In the genomic region with DNA sequence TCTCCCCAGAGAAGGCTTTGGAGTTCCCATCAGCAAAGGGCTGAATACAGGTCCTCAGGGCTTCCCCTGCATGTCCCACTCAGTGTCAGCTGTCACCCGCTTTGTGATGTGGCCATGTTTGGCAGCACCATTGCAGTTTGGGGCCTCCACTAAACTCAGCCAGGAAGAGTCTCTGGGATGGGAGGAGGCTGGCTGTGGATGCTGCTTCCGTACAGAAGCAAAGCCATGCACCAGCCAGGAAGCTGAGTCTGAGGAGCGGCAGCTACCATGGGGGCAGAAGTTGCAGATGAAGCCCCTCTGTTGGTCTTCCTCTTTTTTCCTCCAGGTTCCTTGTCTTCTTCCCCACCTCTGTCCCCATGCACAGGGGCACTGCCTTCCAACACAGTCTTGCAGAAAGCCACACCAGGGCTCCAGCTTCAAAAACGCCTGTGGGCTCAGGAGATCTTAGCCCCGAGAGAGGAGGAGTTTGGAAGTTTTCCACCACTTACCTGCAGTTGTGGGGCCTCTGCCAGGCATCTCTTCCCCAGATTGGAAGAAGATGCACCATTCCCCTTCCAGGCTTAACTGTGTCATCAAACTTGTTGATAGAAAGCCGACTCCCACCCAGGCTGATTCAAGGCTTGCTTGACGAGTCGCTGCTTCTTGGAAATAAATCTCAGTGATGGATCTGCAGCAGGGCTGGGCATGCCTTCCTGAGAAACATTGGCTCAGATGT, we compare ENCODE assay signal across 20 cellular contexts.
"Had no signal": no experiment of that assay in that cellular context is flagged by ENCODE, and none has a peak within 500 bp of the region (broad histone marks: within the 10 kb centered on the region; RNA-seq: fewer than 3 reads in every experiment).

No MANE protein-coding gene starts in this region.

- H3K27ac Mint-ChIP-seq: naive B cell, nephron had no signal

- DNase-seq: cerebellar nuclear complex; effector CD8-positive, alpha-beta T cell; foreskin fibroblast; kidney; left cardiac atrium; left ventricle myocardium superior; mesenchymal stem cell; naive B cell; psoas muscle; retina; sigmoid colon; stimulated activated CD4-positive, alpha-beta T cell treated with anti-CD3 and anti-CD28 coated beads, Interleukin-12 subunit alpha, Interleukin-12 subunit beta, amount 100 ng/mL, for 4 hours; stimulated activated naive CD8-positive, alpha-beta T cell treated with anti-CD3 and anti-CD28 coated beads, Interleukin-15, Interleukin-2, amounts not matched to agents 100 U/mL and 50 U/mL, for 24 hours; tibial artery; upper lobe of right lung had no signal

- H3K36me3 Mint-ChIP-seq: naive B cell had no signal

- H3K27me3 ChIP-seq: sigmoid colon, upper lobe of right lung had no signal

- H3K36me3 ChIP-seq: gastroesophageal sphincter, sigmoid colon, tibial artery, upper lobe of right lung had no signal

- H3K4me3 Mint-ChIP-seq: naive B cell, nephron had no signal

- H3K4me1 ChIP-seq: gastroesophageal sphincter, psoas muscle, sigmoid colon, tibial artery, upper lobe of right lung had no signal

- H3K4me1 Mint-ChIP-seq: naive B cell had no signal

- H3K9me3 ChIP-seq: psoas muscle, sigmoid colon, tibial artery, upper lobe of right lung had no signal

- ATAC-seq: esophagus mucosa; gastroesophageal sphincter; left cardiac atrium; left ventricle myocardium superior; psoas muscle; stimulated activated naive CD8-positive, alpha-beta T cell treated with anti-CD3 and anti-CD28 coated beads, Interleukin-15, Interleukin-2, amounts not matched to agents 100 U/mL and 50 U/mL, for 24 hours; upper lobe of right lung had no signal

- H3K27ac ChIP-seq: gastroesophageal sphincter, psoas muscle, sigmoid colon, skin epidermis, tibial artery, upper lobe of right lung had no signal

- H3K4me3 ChIP-seq: gastroesophageal sphincter, lung, psoas muscle, sigmoid colon, skin epidermis, tibial artery, upper lobe of right lung had no signal
